Comparison of ENCODE assay signal across 18 cellular contexts in the genomic region with DNA sequence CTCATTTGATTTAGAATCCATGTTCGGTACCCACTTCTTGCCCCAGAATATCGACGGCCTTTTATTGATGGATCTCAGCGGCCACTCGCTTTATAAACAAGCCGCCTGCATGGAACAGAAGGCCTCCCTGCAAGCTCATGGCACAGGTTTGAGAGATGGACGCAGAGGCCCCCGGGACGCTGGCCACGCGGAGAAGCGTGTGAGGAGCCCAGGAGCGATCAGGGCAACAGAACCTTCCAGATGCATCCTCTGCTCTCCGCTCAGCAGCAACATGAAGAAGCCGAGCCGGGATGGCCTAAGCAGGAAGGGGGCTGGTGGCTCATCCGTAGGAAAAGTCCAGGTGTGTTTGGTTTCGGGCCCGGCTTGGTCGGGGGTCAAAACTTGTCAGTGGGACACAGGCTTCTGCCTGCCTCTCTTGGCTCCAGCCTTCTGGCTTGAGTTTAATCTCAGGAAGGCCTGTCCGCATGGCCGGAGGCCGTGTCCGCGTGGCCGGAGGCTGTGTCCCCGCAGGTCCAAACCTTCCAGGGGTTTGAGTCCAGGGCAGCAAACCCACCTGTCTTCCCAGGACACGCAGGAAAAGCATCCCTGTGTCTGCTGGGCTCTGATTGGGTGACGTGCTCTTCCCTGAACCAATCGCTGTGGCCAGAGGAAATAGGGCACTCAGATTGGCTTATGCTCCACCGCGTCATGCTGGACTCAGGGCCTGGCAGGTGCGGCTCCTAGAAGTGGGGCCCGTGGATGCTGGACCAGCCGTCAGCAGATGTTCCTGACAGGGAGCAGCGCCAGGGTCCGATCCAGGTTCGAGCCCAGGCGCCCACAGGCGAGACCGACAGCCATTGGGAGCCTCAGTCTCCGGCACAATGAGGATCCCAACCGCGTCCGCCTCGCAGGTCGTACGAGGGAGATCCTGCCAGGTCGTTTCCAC.
"Had no signal": no experiment of that assay in that cellular context is flagged by ENCODE, and none has a peak within 500 bp of the region (broad histone marks: within the 10 kb centered on the region; RNA-seq: fewer than 3 reads in every experiment).

No MANE protein-coding gene starts in this region.

- DNase-seq: activated CD4-positive, alpha-beta T cell treated with anti-CD3 and anti-CD28 coated beads for 48 hours; activated CD4-positive, alpha-beta T cell treated with anti-CD3 and anti-CD28 coated beads, Interleukin-2, amount 50 U/mL, for 48 hours; activated CD8-positive, alpha-beta memory T cell treated with anti-CD3 and anti-CD28 coated beads for 24 hours; activated effector memory CD4-positive, alpha-beta T cell treated with Interleukin-2 at 50 U/mL for 16 hours; activated naive CD4-positive, alpha-beta T cell treated with Interleukin-2 at 50 U/mL for 16 hours; anterior cingulate cortex; foreskin keratinocyte; immature natural killer cell; lower lobe of right lung; mesenchymal stem cell; naive thymus-derived CD8-positive, alpha-beta T cell; right lobe of liver; stimulated activated CD4-positive, alpha-beta T cell treated with anti-CD3 and anti-CD28 coated beads, Interleukin-2, amount 100 ng/mL, for 48 hours; stimulated activated naive CD4-positive, alpha-beta T cell treated with Interleukin-2 at 50 U/mL for 16 hours; trophoblast cell had no signal

- ATAC-seq: foreskin keratinocyte; left lobe of liver; lower lobe of right lung; naive thymus-derived CD8-positive, alpha-beta T cell; right lobe of liver had no signal

- H3K27me3 ChIP-seq: foreskin keratinocyte, right lobe of liver had no signal

- H3K36me3 ChIP-seq: esophagus muscularis mucosa, lower lobe of right lung, right lobe of liver, thoracic aorta had no signal

- H3K4me3 ChIP-seq: esophagus muscularis mucosa, lower lobe of right lung, right lobe of liver, thoracic aorta had no signal

- H3K4me1 ChIP-seq: esophagus muscularis mucosa, foreskin keratinocyte, lower lobe of right lung, right lobe of liver had no signal

- H3K9me3 ChIP-seq: esophagus muscularis mucosa, lower lobe of right lung, right lobe of liver, thoracic aorta had no signal

- H3K27ac ChIP-seq: esophagus muscularis mucosa, foreskin keratinocyte, lower lobe of right lung, right lobe of liver, thoracic aorta had no signal
